1 cellular context compared by ENCODE assay signal in genomic region chrX:53481093-53481492, GRCh38.
TF ChIP-seq lines count a peak whose summit lies in the region.

No MANE protein-coding gene starts in this region.

TF ChIP-seq in GM23338, 12 proteins besides CTCF, POLR2A, EP300 and RAD21 (continued from another document):
- TF ChIP-seq, protein P1, sequence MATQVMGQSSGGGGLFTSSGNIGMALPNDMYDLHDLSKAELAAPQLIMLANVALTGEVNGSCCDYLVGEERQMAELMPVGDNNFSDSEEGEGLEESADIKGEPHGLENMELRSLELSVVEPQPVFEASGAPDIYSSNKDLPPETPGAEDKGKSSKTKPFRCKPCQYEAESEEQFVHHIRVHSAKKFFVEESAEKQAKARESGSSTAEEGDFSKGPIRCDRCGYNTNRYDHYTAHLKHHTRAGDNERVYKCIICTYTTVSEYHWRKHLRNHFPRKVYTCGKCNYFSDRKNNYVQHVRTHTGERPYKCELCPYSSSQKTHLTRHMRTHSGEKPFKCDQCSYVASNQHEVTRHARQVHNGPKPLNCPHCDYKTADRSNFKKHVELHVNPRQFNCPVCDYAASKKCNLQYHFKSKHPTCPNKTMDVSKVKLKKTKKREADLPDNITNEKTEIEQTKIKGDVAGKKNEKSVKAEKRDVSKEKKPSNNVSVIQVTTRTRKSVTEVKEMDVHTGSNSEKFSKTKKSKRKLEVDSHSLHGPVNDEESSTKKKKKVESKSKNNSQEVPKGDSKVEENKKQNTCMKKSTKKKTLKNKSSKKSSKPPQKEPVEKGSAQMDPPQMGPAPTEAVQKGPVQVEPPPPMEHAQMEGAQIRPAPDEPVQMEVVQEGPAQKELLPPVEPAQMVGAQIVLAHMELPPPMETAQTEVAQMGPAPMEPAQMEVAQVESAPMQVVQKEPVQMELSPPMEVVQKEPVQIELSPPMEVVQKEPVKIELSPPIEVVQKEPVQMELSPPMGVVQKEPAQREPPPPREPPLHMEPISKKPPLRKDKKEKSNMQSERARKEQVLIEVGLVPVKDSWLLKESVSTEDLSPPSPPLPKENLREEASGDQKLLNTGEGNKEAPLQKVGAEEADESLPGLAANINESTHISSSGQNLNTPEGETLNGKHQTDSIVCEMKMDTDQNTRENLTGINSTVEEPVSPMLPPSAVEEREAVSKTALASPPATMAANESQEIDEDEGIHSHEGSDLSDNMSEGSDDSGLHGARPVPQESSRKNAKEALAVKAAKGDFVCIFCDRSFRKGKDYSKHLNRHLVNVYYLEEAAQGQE (IDR thresholded peaks at IDR 0.05; ENCODE audit: unreplicated experiment) = no peak
- TF ChIP-seq CREB1 (CRISPR knock-in tag; IDR thresholded peaks at IDR 0.05; ENCODE audit: low read depth) (no peak), ZNF331 (CRISPR knock-in tag; IDR thresholded peaks at IDR 0.05; ENCODE audit: low read depth) (no peak), POLR2AphosphoS5 (IDR thresholded peaks at IDR 0.05; ENCODE audit: low read depth) (no peak), STAT1 (IDR thresholded peaks at IDR 0.05; ENCODE audit: unreplicated experiment) (no peak), JUNB (IDR thresholded peaks at IDR 0.05; ENCODE audit: unreplicated experiment) (no peak), ZNF114 (CRISPR knock-in tag; IDR thresholded peaks at IDR 0.05) (no peak), NANOG (IDR thresholded peaks at IDR 0.05; ENCODE audit: borderline replicate concordance) (no peak), EZH2 (IDR thresholded peaks at IDR 0.05; ENCODE audit: low read depth, unreplicated experiment) (no peak), ZNF462 (CRISPR knock-in tag; IDR thresholded peaks at IDR 0.05) (no peak)
